23 cellular contexts compared by ENCODE assay signal in the genomic region with DNA sequence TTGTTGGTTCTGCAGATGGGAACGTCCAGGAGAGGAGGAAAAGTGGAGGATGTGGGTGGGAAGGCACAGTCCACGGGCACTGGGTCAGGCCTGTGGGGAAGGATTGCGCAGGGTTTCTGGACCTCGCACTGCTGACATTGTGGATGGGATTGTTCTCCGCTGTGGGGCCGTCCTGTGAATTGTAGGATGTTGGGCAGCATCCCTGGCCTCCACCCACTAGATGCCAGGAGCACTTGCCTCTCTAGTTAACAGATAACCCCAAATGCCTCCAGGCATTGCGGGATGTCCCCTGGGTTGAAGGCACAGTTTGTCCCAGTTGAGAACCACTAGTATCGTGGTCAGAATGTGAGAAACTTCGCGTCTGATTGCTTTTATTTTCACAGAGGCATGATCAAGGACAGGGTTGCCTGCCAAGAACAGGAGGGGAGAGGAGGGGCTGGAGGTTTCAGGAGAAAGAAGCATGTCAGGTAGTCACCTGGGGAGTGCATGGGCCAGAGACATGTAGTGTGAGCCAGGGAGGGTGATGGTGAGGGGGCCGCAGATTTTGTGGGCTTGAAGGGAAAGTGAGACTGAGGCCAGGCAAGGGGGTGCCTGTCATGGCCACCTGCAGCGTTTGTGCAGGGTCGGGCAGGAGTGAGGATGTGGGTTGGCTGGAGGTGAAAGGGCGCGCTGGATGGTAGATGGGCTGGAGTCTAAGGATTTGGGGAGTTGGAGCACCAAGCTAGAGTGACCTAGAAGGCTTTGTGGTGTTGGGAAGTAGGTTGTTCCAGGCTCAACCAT. TPM values are rescaled to one million over a fixed set of nuclear protein-coding genes. Genes with fewer than 3 reads are reported as not detected.
A peak's percentile ranks its signal among the peaks of the same experiment; 100 is the strongest.
DNase-seq lines count a peak whose midpoint lies in the region; ATAC-seq, FAIRE-seq and TF ChIP-seq lines count a peak whose summit lies in the region.
"Had no signal": no experiment of that assay in that cellular context is flagged by ENCODE, and none has a peak within 500 bp of the region (broad histone marks: within the 10 kb centered on the region; RNA-seq: fewer than 3 reads in every experiment).

No MANE protein-coding gene starts in this region.

- H3K36me3 Mint-ChIP-seq in CD4-positive, alpha-beta memory T cell, result peaks cover 14 to 15% of the 10 kb centered on the region in 2 donors
- peaks cover 2% of the 10 kb centered on the region for H3K36me3 Mint-ChIP-seq in activated CD8-positive, alpha-beta T cell treated with anti-CD3 and anti-CD28 coated beads for 36 hours (ENCODE audit: low read depth)

- H3K14ac ChIP-seq in mesenchymal stem cell (ENCODE audit: low read length in 2 of 2), result no peak overlapping the region

- H3K9me3 ChIP-seq in A549, result no peaks in the 10 kb centered on the region
- H3K9me3 ChIP-seq in CD4-positive, alpha-beta memory T cell (ENCODE audit: control insufficient read depth in 1 of 2, low read length in 2 of 2), result no peaks in the 10 kb centered on the region
- H3K9me3 ChIP-seq in mesenchymal stem cell (ENCODE audit: control insufficient read depth, low read length), result no peaks in the 10 kb centered on the region
- H3K9me3 ChIP-seq in breast epithelium, result no peaks in the 10 kb centered on the region
- H3K9me3 ChIP-seq: right lobe of liver, SK-N-SH, suprapubic skin had no signal

- no peak overlapping the region for H2BK120ac ChIP-seq in mesenchymal stem cell (ENCODE audit: low read depth, low read length)

- no peak overlapping the region for H2BK5ac ChIP-seq in mesenchymal stem cell (ENCODE audit: low read depth, low read length, poor library complexity, severe bottlenecking)

- TF ChIP-seq CTCF in A549 (IDR thresholded peaks at IDR 0.05) (no peak), breast epithelium (IDR thresholded peaks at IDR 0.05) (no peak)
- TF ChIP-seq CTCF in activated CD8-positive, alpha-beta T cell treated with anti-CD3 and anti-CD28 coated beads for 36 hours (IDR thresholded peaks at IDR 0.05), result no peak

- H3K27me3 Mint-ChIP-seq in CD4-positive, alpha-beta memory T cell, result no peaks in the 10 kb centered on the region
- H3K27me3 Mint-ChIP-seq in activated CD8-positive, alpha-beta T cell treated with anti-CD3 and anti-CD28 coated beads for 36 hours, result no peaks in the 10 kb centered on the region
- H3K27me3 Mint-ChIP-seq: effector memory CD8-positive, alpha-beta T cell had no signal

- no peak overlapping the region for H3K18ac ChIP-seq in mesenchymal stem cell (ENCODE audit: low read depth in 1 of 2, low read length in 2 of 2)

- H2BK15ac ChIP-seq in mesenchymal stem cell (ENCODE audit: low read depth, poor library complexity, severe bottlenecking), result no peak overlapping the region

- H3K27ac Mint-ChIP-seq in CD4-positive, alpha-beta memory T cell, result peak overlapping the region in 5 of 7 donors; percentile 4 to 69 (median 44)
- H3K27ac Mint-ChIP-seq in activated CD8-positive, alpha-beta T cell treated with anti-CD3 and anti-CD28 coated beads for 36 hours, result peak overlapping the region; percentile 20

- no peak overlapping the region for H3K9ac ChIP-seq in mesenchymal stem cell (ENCODE audit: low read length)
- H3K9ac ChIP-seq: SK-N-SH had no signal

- FAIRE-seq in A549 (lab: Jason Lieb, UNC), result no peak

- 80% methylated on average over 14 of the region's 15 CpGs for WGBS in A549 (ENCODE audit: missing lambda C conversion rate)
- 80% methylated on average over 15 of the region's 15 CpGs for WGBS in mesenchymal stem cell

- no peak for ATAC-seq in A549
- ATAC-seq in activated CD8-positive, alpha-beta T cell treated with anti-CD3 and anti-CD28 coated beads for 36 hours, result no peak
- ATAC-seq: effector memory CD8-positive, alpha-beta T cell; left ventricle myocardium superior; PC-3; right lobe of liver had no signal

- H3K36me3 ChIP-seq in CD4-positive, alpha-beta memory T cell (ENCODE audit: insufficient read depth, low read length), result no peaks in the 10 kb centered on the region
- peaks cover 6 to 56% of the 10 kb centered on the region in 2 experiments for H3K36me3 ChIP-seq in mesenchymal stem cell (ENCODE audit: control insufficient read depth in 1 of 2, insufficient read depth in 2 of 2, low read depth in 1 of 2, low read length in 2 of 2)
- no peaks in the 10 kb centered on the region for H3K36me3 ChIP-seq in breast epithelium

- CTCF ChIA-PET in A549 (lab: Yijun Ruan, JAX), result interaction anchor here (0.9 to 8.2 kb wide), 11 partner anchors 7 to 339 kb away, joined by 3 to 89 read pairs (median 5); a partner anchor contains a TSS
- CTCF ChIA-PET in CD4-positive, alpha-beta memory T cell (lab: Charles Lee; ENCODE audit: partially characterized antibody), result interaction anchor here (0.8 to 6.1 kb wide), 3 partner anchors 12 to 25 kb away, joined by 3 to 42 read pairs (median 4); no protein-coding TSS in a partner anchor
- CTCF ChIA-PET in activated CD8-positive, alpha-beta T cell treated with anti-CD3 and anti-CD28 coated beads for 36 hours (lab: Charles Lee), result interaction anchor here (1.5 to 1.6 kb wide), 2 partner anchors 12 to 24 kb away, joined by 6 read pairs; no protein-coding TSS in a partner anchor

- DNase-seq in A549 (ENCODE audit: low read depth in 1 of 2, low spot score in 1 of 2), result no peak
- DNase-seq in CD4-positive, alpha-beta memory T cell, result peak in 1 of 5 donors; percentile 19
- no peak for DNase-seq in activated CD8-positive, alpha-beta T cell treated with anti-CD3 and anti-CD28 coated beads for 36 hours
- DNase-seq in mesenchymal stem cell, result no peak
- no peak for DNase-seq in breast epithelium (ENCODE audit: low spot score in 2 of 2)
- DNase-seq in erythroblast (lab: John Stamatoyannopoulos, UW), result no peak
- no peak for DNase-seq in SKM-1 treated with dmso at 0.1 percent for 144 hours (lab: John Stamatoyannopoulos, UW; ENCODE audit: unreplicated experiment)
- no peak for DNase-seq in hypothalamus (lab: John Stamatoyannopoulos, UW)
- DNase-seq: activated gamma-delta T cell treated with Interleukin-2 at 50 U/mL for 16 hours; effector memory CD8-positive, alpha-beta T cell; H7; left ventricle myocardium superior; NCI-H2081; NCI-H526 treated with DMSO at 0.1 percent for 48 hours; PC-3; right lobe of liver; SK-N-SH; stimulated activated CD4-positive, alpha-beta T cell treated with anti-CD3 and anti-CD28 coated beads, Interleukin-1b, Interleukin-23, amount 100 ng/mL, for 48 hours had no signal

- H3K4me3 ChIP-seq in A549 (no peak overlapping the region), mesenchymal stem cell (ENCODE audit: insufficient read depth in 1 of 2, low read depth in 1 of 2, low read length in 2 of 2) (peak overlapping the region in 1 of 2 experiments; percentile 14), breast epithelium (no peak overlapping the region)
- H3K4me3 ChIP-seq in CD4-positive, alpha-beta memory T cell (ENCODE audit: low read length in 2 of 2), result no peak overlapping the region
- H3K4me3 ChIP-seq: right lobe of liver, suprapubic skin had no signal

- H3K27ac ChIP-seq in A549 (peak overlapping the region in 1 of 2 experiments; percentile 17; a peak in 1 of 6 replicates), mesenchymal stem cell (ENCODE audit: low read length, poor library complexity, severe bottlenecking) (peak overlapping the region; percentile 43), breast epithelium (no peak overlapping the region)
- no peak overlapping the region for H3K27ac ChIP-seq in CD4-positive, alpha-beta memory T cell (ENCODE audit: low read depth, low read length)
- H3K27ac ChIP-seq: C4-2B, right lobe of liver, suprapubic skin, VCaP had no signal

- no peak overlapping the region for H2AFZ ChIP-seq in mesenchymal stem cell (ENCODE audit: low read depth, low read length)

- POLR2A ChIA-PET in A549 (lab: Yijun Ruan, JAX), result no interaction called here
- POLR2A ChIA-PET in CD4-positive, alpha-beta memory T cell (lab: Charles Lee; ENCODE audit: partially characterized antibody), result no interaction called here
- POLR2A ChIA-PET in activated CD8-positive, alpha-beta T cell treated with anti-CD3 and anti-CD28 coated beads for 36 hours (lab: Charles Lee), result interaction anchor here (1.2 kb wide), 1 partner anchor 179 kb away, joined by 3 read pairs; no protein-coding TSS in a partner anchor

- no peak overlapping the region for H3K4ac ChIP-seq in mesenchymal stem cell (ENCODE audit: low read depth in 1 of 2, low read length in 2 of 2)

- TF ChIP-seq EP300 in A549 (IDR thresholded peaks at IDR 0.05), result no peak

- TF ChIP-seq POLR2A in A549 (IDR thresholded peaks at IDR 0.05; ENCODE audit: low read length) (no peak), breast epithelium (IDR thresholded peaks at IDR 0.05) (no peak), erythroblast (IDR thresholded peaks at IDR 0.05; ENCODE audit: low read length) (no peak)

- no peak overlapping the region; the same call in 2 of the 3 replicates for H3K4me2 ChIP-seq in A549
- H3K4me2 ChIP-seq in mesenchymal stem cell (ENCODE audit: low read length, poor library complexity, severe bottlenecking), result peak overlapping the region; percentile 37
- H3K4me2 ChIP-seq: SK-N-SH had no signal

- intact Hi-C loops in CD4-positive, alpha-beta memory T cell (cut with micrococcal nuclease), result no loop called here
- intact Hi-C loops in activated CD8-positive, alpha-beta T cell treated with anti-CD3 and anti-CD28 coated beads for 36 hours (cut with micrococcal nuclease), result no loop called here
- intact Hi-C loops in breast epithelium (cut with DNase I; ENCODE audit: low total_unique reads), result loop anchor here (10.0 kb wide), 1 partner anchor 1495 kb away; no protein-coding TSS in a partner anchor

- no peaks in the 10 kb centered on the region for H3K27me3 ChIP-seq in CD4-positive, alpha-beta memory T cell (ENCODE audit: insufficient read depth, low read length)
- no peaks in the 10 kb centered on the region for H3K27me3 ChIP-seq in mesenchymal stem cell (ENCODE audit: control insufficient read depth in 1 of 2, insufficient read depth in 1 of 2, low read length in 2 of 2)
- no peaks in the 10 kb centered on the region for H3K27me3 ChIP-seq in breast epithelium
- H3K27me3 ChIP-seq: right lobe of liver, suprapubic skin had no signal

- H3K4me1 Mint-ChIP-seq in CD4-positive, alpha-beta memory T cell, result peaks cover 19 to 48% (median 29%) of the 10 kb centered on the region in 4 donors
- peaks cover 28% of the 10 kb centered on the region for H3K4me1 Mint-ChIP-seq in activated CD8-positive, alpha-beta T cell treated with anti-CD3 and anti-CD28 coated beads for 36 hours (ENCODE audit: low read depth)

- H3K79me1 ChIP-seq in mesenchymal stem cell (replicated peaks; ENCODE audit: low read length, poor library complexity, severe bottlenecking), result peaks cover 28% of the 10 kb centered on the region

- no peaks in the 10 kb centered on the region for H3K9me3 Mint-ChIP-seq in CD4-positive, alpha-beta memory T cell
- no peaks in the 10 kb centered on the region for H3K9me3 Mint-ChIP-seq in activated CD8-positive, alpha-beta T cell treated with anti-CD3 and anti-CD28 coated beads for 36 hours
- H3K9me3 Mint-ChIP-seq: effector memory CD8-positive, alpha-beta T cell had no signal

- peaks cover 32% of the 10 kb centered on the region for H3K4me1 ChIP-seq in A549
- peaks cover 34% of the 10 kb centered on the region for H3K4me1 ChIP-seq in CD4-positive, alpha-beta memory T cell (ENCODE audit: insufficient read depth, low read length)
- peaks cover 58% of the 10 kb centered on the region for H3K4me1 ChIP-seq in mesenchymal stem cell (ENCODE audit: control insufficient read depth, insufficient read depth, low read depth, low read length)
- peaks cover 10 to 12% of the 10 kb centered on the region in 2 donors for H3K4me1 ChIP-seq in breast epithelium

- H3K4me3 Mint-ChIP-seq in CD4-positive, alpha-beta memory T cell, result peak overlapping the region in 5 of 8 donors; percentile 42 to 59 (median 46)
- H3K4me3 Mint-ChIP-seq in activated CD8-positive, alpha-beta T cell treated with anti-CD3 and anti-CD28 coated beads for 36 hours, result peak overlapping the region; percentile 4

- H2BK12ac ChIP-seq in mesenchymal stem cell (ENCODE audit: low read length in 2 of 2), result no peak overlapping the region

- H2AK5ac ChIP-seq in mesenchymal stem cell (ENCODE audit: low read length, severe bottlenecking), result peak overlapping the region; percentile 17

- no peak for TF ChIP-seq RAD21 in A549 (conservative IDR thresholded peaks at IDR 0.05 in 1 of 2, IDR thresholded peaks at IDR 0.05 in 1 of 2)

- H4K8ac ChIP-seq in mesenchymal stem cell (ENCODE audit: low read length), result no peak overlapping the region

- H4K91ac ChIP-seq in mesenchymal stem cell (ENCODE audit: low read length), result no peak overlapping the region

- peak overlapping the region in 1 of 2 experiments; percentile 37 for H3K23ac ChIP-seq in mesenchymal stem cell (ENCODE audit: low read length in 2 of 2)

RNA-seq across cellular contexts. Expression of a gene that starts 3.2 kb away (rescaled TPM):
- polyA plus RNA-seq in A549 (2011; rRNA removed) (0.32 and 0.48 TPM in 2 replicates), A549 (2017; fragmentation: RNase III; extraction: RNeasy Plus Mini Kit Qiagen cat#74134 plus additional on column Dnase treatment) (4.7 to 5.9 TPM (median 5.7 TPM) in 3 replicates)
- 2.5 and 4.8 TPM in 2 replicates for polyA plus RNA-seq in A549 (2012; cell fraction: cytosol; rRNA removed)
- polyA plus RNA-seq in A549 (2012; cell fraction: nucleus; rRNA removed), result 7.0 and 12.6 TPM in 2 replicates
- polyA minus RNA-seq in A549 (2011; rRNA and poly(A)+ RNA removed), result 0.70 and 1.0 TPM in 2 replicates
- total RNA-seq in CD4-positive, alpha-beta memory T cell, result 1 to 10 TPM; 8.1 to 9.1 TPM
- polyA plus RNA-seq in CD4-positive, alpha-beta memory T cell, result under 1 TPM in 1 of 2 donors, not detected in 1; 0.47 TPM
- 1 to 10 TPM; 8.4 to 8.6 TPM for total RNA-seq in activated CD8-positive, alpha-beta T cell treated with anti-CD3 and anti-CD28 coated beads for 36 hours
- polyA plus RNA-seq in mesenchymal stem cell (2013, experiment 1 of 2), result 7.0 TPM
- polyA plus RNA-seq in mesenchymal stem cell (2013, experiment 2 of 2), result 6.6 TPM
- 1 to 10 TPM; 2.1 to 4.4 (median 4.3) TPM for total RNA-seq in breast epithelium

RNA-seq across cellular contexts. Expression of a gene that starts 5.3 kb away (rescaled TPM):
- polyA plus RNA-seq in A549 (2011; rRNA removed) (16.8 and 21.0 TPM in 2 replicates), A549 (2017; fragmentation: RNase III; extraction: RNeasy Plus Mini Kit Qiagen cat#74134 plus additional on column Dnase treatment) (46.5 to 57.4 TPM (median 50.3 TPM) in 3 replicates)
- polyA plus RNA-seq in A549 (2012; cell fraction: cytosol; rRNA removed), result 48.1 and 50.6 TPM in 2 replicates
- 98.9 and 106 TPM in 2 replicates for polyA plus RNA-seq in A549 (2012; cell fraction: nucleus; rRNA removed)
- polyA minus RNA-seq in A549 (2011; rRNA and poly(A)+ RNA removed), result 7.6 and 10.2 TPM in 2 replicates
- total RNA-seq in CD4-positive, alpha-beta memory T cell, result 1 to 10 TPM; 2.7 to 3.1 TPM
- polyA plus RNA-seq in CD4-positive, alpha-beta memory T cell, result 1 to 10 TPM; 2.6 to 3.2 TPM
- 10 to 100 TPM; 18.9 to 19.9 TPM for total RNA-seq in activated CD8-positive, alpha-beta T cell treated with anti-CD3 and anti-CD28 coated beads for 36 hours
- 106 TPM for polyA plus RNA-seq in mesenchymal stem cell (2013, experiment 1 of 2)
- 108 TPM for polyA plus RNA-seq in mesenchymal stem cell (2013, experiment 2 of 2)
- 10 to 100 TPM in 2 of 3 donors, 1 to 10 TPM in 1; 1.9 to 11.3 (median 10.8) TPM for total RNA-seq in breast epithelium

RNA-seq across cellular contexts. Expression of a gene that starts 8.6 kb away (rescaled TPM):
- polyA plus RNA-seq in A549 (2011; rRNA removed) (0.19 and 0.22 TPM in 2 replicates), A549 (2017; fragmentation: RNase III; extraction: RNeasy Plus Mini Kit Qiagen cat#74134 plus additional on column Dnase treatment) (0.96 to 2.0 TPM (median 1.5 TPM) in 3 replicates)
- polyA plus RNA-seq in A549 (2012; cell fraction: cytosol; rRNA removed), result 0.30 and 0.44 TPM in 2 replicates
- 2.3 and 2.6 TPM in 2 replicates for polyA plus RNA-seq in A549 (2012; cell fraction: nucleus; rRNA removed)
- 0.25 and 0.29 TPM in 2 replicates for polyA minus RNA-seq in A549 (2011; rRNA and poly(A)+ RNA removed)
- under 1 TPM; 0.20 to 0.36 TPM for total RNA-seq in CD4-positive, alpha-beta memory T cell
- polyA plus RNA-seq in CD4-positive, alpha-beta memory T cell, result not detected
- total RNA-seq in activated CD8-positive, alpha-beta T cell treated with anti-CD3 and anti-CD28 coated beads for 36 hours, result under 1 TPM; 0.67 to 0.70 TPM
- 29.2 TPM for polyA plus RNA-seq in mesenchymal stem cell (2013, experiment 1 of 2)
- polyA plus RNA-seq in mesenchymal stem cell (2013, experiment 2 of 2), result 27.1 TPM
- total RNA-seq in breast epithelium, result 1 to 10 TPM; 3.6 to 7.2 (median 3.8) TPM
- total RNA-seq: PC-3 had no signal

RNA-seq across cellular contexts. Expression of a gene that starts 15.1 kb away (rescaled TPM):
- polyA plus RNA-seq in A549 (2011; rRNA removed) (not detected in 2 replicates), A549 (2017; fragmentation: RNase III; extraction: RNeasy Plus Mini Kit Qiagen cat#74134 plus additional on column Dnase treatment) (not detected in 3 replicates)
- polyA plus RNA-seq in A549 (2012; cell fraction: cytosol; rRNA removed), result not detected in 2 replicates
- not detected in 2 replicates for polyA plus RNA-seq in A549 (2012; cell fraction: nucleus; rRNA removed)
- polyA minus RNA-seq in A549 (2011; rRNA and poly(A)+ RNA removed), result not detected in 2 replicates
- total RNA-seq in CD4-positive, alpha-beta memory T cell, result not detected
- not detected for polyA plus RNA-seq in CD4-positive, alpha-beta memory T cell
- total RNA-seq in activated CD8-positive, alpha-beta T cell treated with anti-CD3 and anti-CD28 coated beads for 36 hours, result not detected
- not detected for polyA plus RNA-seq in mesenchymal stem cell (2013, experiment 1 of 2)
- polyA plus RNA-seq in mesenchymal stem cell (2013, experiment 2 of 2), result not detected
- not detected for total RNA-seq in breast epithelium
- total RNA-seq: activated CD8-positive, alpha-beta memory T cell treated with anti-CD3 and anti-CD28 coated beads for 36 hours; fibroblast of villous mesenchyme; left ventricle myocardium superior; PC-3; right lobe of liver; suprapubic skin had no signal
- polyA plus RNA-seq: SK-N-SH had no signal

RNA-seq across cellular contexts. Expression of a gene that starts 18.2 kb away (rescaled TPM):
- 45.3 and 51.5 TPM in 2 replicates for polyA plus RNA-seq in A549 (2011; rRNA removed)
- polyA plus RNA-seq in A549 (2012; cell fraction: cytosol; rRNA removed), result 79.6 and 132 TPM in 2 replicates
- 77.2 and 99.3 TPM in 2 replicates for polyA plus RNA-seq in A549 (2012; cell fraction: nucleus; rRNA removed)
- 52.7 to 57.8 TPM (median 54.1 TPM) in 3 replicates for polyA plus RNA-seq in A549 (2017; fragmentation: RNase III; extraction: RNeasy Plus Mini Kit Qiagen cat#74134 plus additional on column Dnase treatment)
- polyA minus RNA-seq in A549 (2011; rRNA and poly(A)+ RNA removed), result 16.2 and 19.7 TPM in 2 replicates
- 10 to 100 TPM in 1 of 2 experiments, 1 to 10 TPM in 1; 9.9 to 13.7 TPM for total RNA-seq in CD4-positive, alpha-beta memory T cell
- polyA plus RNA-seq in CD4-positive, alpha-beta memory T cell, result 10 to 100 TPM; 24.7 to 29.4 TPM
- total RNA-seq in activated CD8-positive, alpha-beta T cell treated with anti-CD3 and anti-CD28 coated beads for 36 hours, result 10 to 100 TPM; 29.0 to 29.3 TPM
- 54.6 TPM for polyA plus RNA-seq in mesenchymal stem cell (2013, experiment 1 of 2)
- 52.1 TPM for polyA plus RNA-seq in mesenchymal stem cell (2013, experiment 2 of 2)
- 10 to 100 TPM; 42.7 to 71.5 (median 57.0) TPM for total RNA-seq in breast epithelium
